In the genomic region with DNA sequence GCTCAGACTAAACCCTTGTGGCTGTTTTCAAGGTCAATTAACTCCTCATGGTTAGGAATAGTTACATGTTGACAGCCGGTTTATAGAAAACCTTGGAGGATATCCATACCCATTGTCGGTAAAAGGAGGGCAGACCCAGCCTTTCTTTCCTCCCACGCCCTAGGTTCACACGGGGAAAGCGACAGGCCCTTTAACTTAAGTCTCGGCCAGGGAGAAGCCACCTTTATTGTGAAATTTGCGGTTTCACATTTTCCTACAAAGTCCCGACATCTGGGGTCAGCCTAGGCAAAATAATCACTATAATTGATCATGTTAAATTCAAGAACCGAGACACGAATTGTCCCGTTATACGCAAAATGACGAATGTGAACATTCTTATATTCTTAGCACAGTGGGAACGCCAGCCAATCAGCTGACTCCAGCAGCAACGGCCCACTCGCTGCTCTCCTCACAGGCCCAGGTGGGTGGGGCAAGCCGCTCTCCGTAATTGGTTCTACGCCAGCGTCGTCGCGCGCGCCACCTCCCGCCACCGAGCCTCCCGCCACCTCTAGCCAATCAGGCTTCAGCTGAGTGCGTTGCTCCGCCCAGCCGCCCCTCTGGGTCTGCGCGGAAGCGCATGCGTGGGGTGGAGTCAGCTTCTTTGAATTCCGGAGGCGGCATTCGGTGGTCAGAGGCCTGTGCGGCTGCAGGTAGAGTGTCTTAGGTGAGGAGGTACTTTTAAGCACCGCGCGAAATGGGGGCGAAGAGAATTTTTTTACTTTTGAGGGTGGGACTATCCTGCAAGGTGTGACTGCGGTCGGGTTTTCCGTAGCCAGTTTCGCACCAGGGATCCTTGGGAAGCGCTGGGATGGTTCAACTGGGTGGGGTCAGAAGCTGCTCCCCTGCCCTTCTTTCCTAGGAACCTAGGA, we compare ENCODE assay signal across 8 cellular contexts. TPM values are rescaled to one million over a fixed set of nuclear protein-coding genes. Genes with fewer than 3 reads are reported as not detected.
DNase-seq lines count a peak whose midpoint lies in the region; ATAC-seq lines count a peak whose summit lies in the region.

A gene with protein sequence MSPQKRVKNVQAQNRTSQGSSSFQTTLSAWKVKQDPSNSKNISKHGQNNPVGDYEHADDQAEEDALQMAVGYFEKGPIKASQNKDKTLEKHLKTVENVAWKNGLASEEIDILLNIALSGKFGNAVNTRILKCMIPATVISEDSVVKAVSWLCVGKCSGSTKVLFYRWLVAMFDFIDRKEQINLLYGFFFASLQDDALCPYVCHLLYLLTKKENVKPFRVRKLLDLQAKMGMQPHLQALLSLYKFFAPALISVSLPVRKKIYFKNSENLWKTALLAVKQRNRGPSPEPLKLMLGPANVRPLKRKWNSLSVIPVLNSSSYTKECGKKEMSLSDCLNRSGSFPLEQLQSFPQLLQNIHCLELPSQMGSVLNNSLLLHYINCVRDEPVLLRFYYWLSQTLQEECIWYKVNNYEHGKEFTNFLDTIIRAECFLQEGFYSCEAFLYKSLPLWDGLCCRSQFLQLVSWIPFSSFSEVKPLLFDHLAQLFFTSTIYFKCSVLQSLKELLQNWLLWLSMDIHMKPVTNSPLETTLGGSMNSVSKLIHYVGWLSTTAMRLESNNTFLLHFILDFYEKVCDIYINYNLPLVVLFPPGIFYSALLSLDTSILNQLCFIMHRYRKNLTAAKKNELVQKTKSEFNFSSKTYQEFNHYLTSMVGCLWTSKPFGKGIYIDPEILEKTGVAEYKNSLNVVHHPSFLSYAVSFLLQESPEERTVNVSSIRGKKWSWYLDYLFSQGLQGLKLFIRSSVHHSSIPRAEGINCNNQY (plus strand): TSS at position 659 of the 908 bp plus-strand sequence. CDS start 2,867 bp downstream, outside the sequence.

- peaks cover 1% of the 10 kb centered on the region for H3K36me3 Mint-ChIP-seq in IgD-negative memory B cell

- peak within 1 kb of the TSS; percentile 65 to 81 (median 69) for H3K27ac Mint-ChIP-seq in IgD-negative memory B cell

- ATAC-seq in GM21576 (IDR thresholded peaks at IDR 0.05; ENCODE audit: unreplicated experiment): peak; percentile 99

- DNase-seq in DMS153 (lab: John Stamatoyannopoulos, UW) (peak; percentile 84), OCI-M1 (lab: John Stamatoyannopoulos, UW) (peak; percentile 97), activated T-cell treated with anti-CD3 and anti-CD28 coated beads for 24 hours (ENCODE audit: low read depth) (peak; percentile 87), epidermal melanocyte (ENCODE audit: insufficient read length, low spot score) (peak; percentile 82), midbrain (lab: John Stamatoyannopoulos, UW) (peak; percentile 90)
- DNase-seq in stimulated activated CD8-positive, alpha-beta memory T cell treated with anti-CD3 and anti-CD28 coated beads, Interleukin-15, amount 100 ng/mL, for 48 hours (ENCODE audit: low read depth in 2 of 2): peak; percentile 87 to 88

- peaks cover 4 to 6% (median 6%) of the 10 kb centered on the region in 3 donors for H3K4me1 Mint-ChIP-seq in IgD-negative memory B cell

- H3K9me3 Mint-ChIP-seq in IgD-negative memory B cell: no peaks in the 10 kb centered on the region

- H3K27me3 Mint-ChIP-seq in IgD-negative memory B cell: peaks cover 3% of the 10 kb centered on the region

- H3K4me3 Mint-ChIP-seq in IgD-negative memory B cell: peak within 1 kb of the TSS; percentile 87 to 92 (median 92)

RNA-seq across cellular contexts. Expression of the gene that starts here (rescaled TPM):
- polyA plus RNA-seq in IgD-negative memory B cell: 0.35 TPM

Comparison
In these comparisons a context has a peak if more than half of its experiments do, and no peak if none do; other contexts are left out.
1. Peak in every context shown above with its lines: DNase-seq and ATAC-seq.